ENCODE assay signal across 8 cellular contexts in genomic region chr11:65014146-65014960, GRCh38. TPM values are rescaled to one million over a fixed set of nuclear protein-coding genes. Genes with fewer than 3 reads are reported as not detected.
DNase-seq lines count a peak whose midpoint lies in the region; ATAC-seq and TF ChIP-seq lines count a peak whose summit lies in the region.

ARL2 (plus strand) TSS chr11:65014160; CDS start chr11:65014208, 48 bp downstream.

- TF ChIP-seq CTCF in fibroblast of mammary gland (conservative IDR thresholded peaks at IDR 0.05; ENCODE audit: control insufficient read depth, insufficient read depth, low read depth, low read length) = peak; percentile 27

- peak; percentile 72 for DNase-seq in stimulated activated CD4-positive, alpha-beta T cell treated with anti-CD3 and anti-CD28 coated beads, Interleukin-15, amount 100 ng/mL, for 24 hours
- DNase-seq in stimulated activated CD4-positive, alpha-beta T cell treated with anti-CD3 and anti-CD28 coated beads, Interleukin-12 subunit alpha, Interleukin-12 subunit beta, amount 100 ng/mL, for 4 hours = no peak
- peak; percentile 50 for DNase-seq in NCI-H2196 (lab: John Stamatoyannopoulos, UW; ENCODE audit: unreplicated experiment)
- peak; percentile 36 for DNase-seq in activated T-cell treated with anti-CD3 and anti-CD28 coated beads for 24 hours (ENCODE audit: low read depth)
- DNase-seq in fibroblast of mammary gland (ENCODE audit: low read depth) = peak; percentile 19
- DNase-seq in occipital lobe (lab: John Stamatoyannopoulos, UW) = no peak
- no peak for DNase-seq in RKO (ENCODE audit: low spot score)

- peak; percentile 60 for ATAC-seq in HG02571 (IDR thresholded peaks at IDR 0.05; ENCODE audit: unreplicated experiment)

- H3K4me3 ChIP-seq in fibroblast of mammary gland (ENCODE audit: control insufficient read depth, low read depth, low read length) = peak within 1 kb of the TSS; percentile 77

RNA-seq across cellular contexts. Expression of gene ARL2, which starts in this region (rescaled TPM):
- 31.2 TPM for total RNA-seq in occipital lobe

Comparison
In these comparisons a context has a peak if more than half of its experiments do, and no peak if none do; other contexts are left out.
1. DNase-seq: peak in stimulated activated CD4-positive, alpha-beta T cell treated with anti-CD3 and anti-CD28 coated beads, Interleukin-15, amount 100 ng/mL, for 24 hours (single experiment), NCI-H2196 (single experiment), activated T-cell treated with anti-CD3 and anti-CD28 coated beads for 24 hours (single experiment) and fibroblast of mammary gland (single experiment); none in stimulated activated CD4-positive, alpha-beta T cell treated with anti-CD3 and anti-CD28 coated beads, Interleukin-12 subunit alpha, Interleukin-12 subunit beta, amount 100 ng/mL, for 4 hours (single experiment), occipital lobe (single experiment) and RKO (single experiment).